Comparison of ENCODE assay signal across 2 cellular contexts in genomic region chr22:18893775-18894174, GRCh38. TPM values are rescaled to one million over a fixed set of nuclear protein-coding genes. Genes with fewer than 3 reads are reported as not detected.
"Had no signal": no experiment of that assay in that cellular context is flagged by ENCODE, and none has a peak within 500 bp of the region (broad histone marks: within the 10 kb centered on the region; RNA-seq: fewer than 3 reads in every experiment).

No MANE protein-coding gene starts in this region.

RNA-seq across cellular contexts. Expression of gene DGCR6, which starts 12.3 kb away (rescaled TPM):
- total RNA-seq: ascending aorta had no signal

RNA-seq across cellular contexts. Expression of gene PRODH, which starts 42.3 kb away (rescaled TPM):
- total RNA-seq: activated naive CD8-positive, alpha-beta T cell treated with anti-CD3 and anti-CD28 coated beads for 36 hours had no signal
